In genomic region chr4:47217884-47218283, GRCh38 we compare ENCODE assay signal across 4 cellular contexts.
"Had no signal": no experiment of that assay in that cellular context is flagged by ENCODE, and none has a peak within 500 bp of the region (broad histone marks: within the 10 kb centered on the region; RNA-seq: fewer than 3 reads in every experiment).

No MANE protein-coding gene starts in this region.

- H3K36me3 Mint-ChIP-seq: IgD-negative memory B cell had no signal

- H3K4me1 Mint-ChIP-seq: GM23338, H9, IgD-negative memory B cell had no signal

- H3K4me3 ChIP-seq: GM23338 had no signal

- H3K9me3 Mint-ChIP-seq: GM23338, H9, IgD-negative memory B cell had no signal

- H3K27me3 Mint-ChIP-seq: IgD-negative memory B cell had no signal

- H3K4me3 Mint-ChIP-seq: GM23338, H9, IgD-negative memory B cell had no signal

- DNase-seq: H9, HCEC 1CT had no signal

- ATAC-seq: GM23338 had no signal

- H3K27ac Mint-ChIP-seq: GM23338, H9, IgD-negative memory B cell had no signal

- H3K4me2 ChIP-seq: GM23338 had no signal

- H2AFZ ChIP-seq: GM23338 had no signal
